Comparison of ENCODE assay signal across 1 cellular context in genomic region chr2:69223759-69224494, GRCh38.
TF ChIP-seq lines count a peak whose summit lies in the region.

No MANE protein-coding gene starts in this region.

TF ChIP-seq in HEK293, 187 proteins besides CTCF, POLR2A, EP300 and RAD21 (continued from another document and continues in another):
- TF ChIP-seq ZNF513 (tag by site-specific recombination; IDR thresholded peaks at IDR 0.05) (peak; percentile 38), BCL11A (tag by site-specific recombination; IDR thresholded peaks at IDR 0.05; ENCODE audit: low read depth) (peak; percentile 70; the same call in 1 of the 2 replicates), FEZF1 (tag by site-specific recombination; IDR thresholded peaks at IDR 0.05) (peak; percentile 97), KLF8 (tag by site-specific recombination; IDR thresholded peaks at IDR 0.05) (peak; percentile 67), SP7 (tag by site-specific recombination; IDR thresholded peaks at IDR 0.05) (peak; percentile 80), TRIM28 (IDR thresholded peaks at IDR 0.05; ENCODE audit: borderline replicate concordance, low read length) (peak; percentile 71; the same call in 1 of the 2 replicates), ZNF571 (tag by site-specific recombination; IDR thresholded peaks at IDR 0.05) (no peak), IKZF3 (tag by site-specific recombination; IDR thresholded peaks at IDR 0.05) (peak; percentile 60; the same call in 1 of the 2 replicates), PRDM10 (tag by site-specific recombination; IDR thresholded peaks at IDR 0.05) (peak; percentile 74), ELK4 (IDR thresholded peaks at IDR 0.05; ENCODE audit: borderline replicate concordance, low read depth, low read length) (no peak), ZNF580 (tag by site-specific recombination; IDR thresholded peaks at IDR 0.05) (peak; percentile 87), ZXDB (tag by site-specific recombination; IDR thresholded peaks at IDR 0.05) (peak; percentile 67), ZBTB20 (tag by site-specific recombination; IDR thresholded peaks at IDR 0.05) (peak; percentile 34; the same call in 1 of the 2 replicates), ZNF843 (tag by site-specific recombination; IDR thresholded peaks at IDR 0.05) (peak; percentile 93), INSM2 (tag by site-specific recombination; IDR thresholded peaks at IDR 0.05) (0 out of 2 replicates have a peak, but pooled peaks have one; percentile 51), ZBTB49 (tag by site-specific recombination; IDR thresholded peaks at IDR 0.05; ENCODE audit: low read depth) (no peak), ZNF530 (tag by site-specific recombination; IDR thresholded peaks at IDR 0.05; ENCODE audit: low read depth) (no peak), ZBTB10 (tag by site-specific recombination; IDR thresholded peaks at IDR 0.05) (no peak), ZNF366 (tag by site-specific recombination; conservative IDR thresholded peaks at IDR 0.05) (peak; percentile 72), TCF7L2 (IDR thresholded peaks at IDR 0.05; ENCODE audit: borderline replicate concordance, low read depth, low read length) (peak; percentile 86), ZNF133 (tag by site-specific recombination; IDR thresholded peaks at IDR 0.05) (no peak), ZNF629 (tag by site-specific recombination; IDR thresholded peaks at IDR 0.05) (peak; percentile 69), ZSCAN5A (tag by site-specific recombination; IDR thresholded peaks at IDR 0.05) (no peak), ZNF394 (tag by site-specific recombination; IDR thresholded peaks at IDR 0.05; ENCODE audit: borderline replicate concordance) (peak; percentile 55; the same call in 1 of the 2 replicates), ZNF600 (tag by site-specific recombination; IDR thresholded peaks at IDR 0.05) (peak; percentile 92), ZNF10 (tag by site-specific recombination; IDR thresholded peaks at IDR 0.05) (peak; percentile 60; the same call in 1 of the 2 replicates), RBAK (tag by site-specific recombination; IDR thresholded peaks at IDR 0.05) (no peak), ZNF658 (tag by site-specific recombination; IDR thresholded peaks at IDR 0.05) (no peak), ZBTB8A (tag by site-specific recombination; IDR thresholded peaks at IDR 0.05) (0 out of 2 replicates have a peak, but pooled peaks have one; percentile 16), ZSCAN23 (tag by site-specific recombination; IDR thresholded peaks at IDR 0.05) (peak; percentile 63; the same call in 1 of the 2 replicates), PATZ1 (tag by site-specific recombination; IDR thresholded peaks at IDR 0.05) (peak; percentile 41; the same call in 1 of the 2 replicates), ZIC2 (tag by site-specific recombination; IDR thresholded peaks at IDR 0.05) (peak; percentile 25; the same call in 1 of the 2 replicates), ZNF24 (tag by site-specific recombination; IDR thresholded peaks at IDR 0.05) (peak; percentile 94), ZFHX2 (tag by site-specific recombination; conservative IDR thresholded peaks at IDR 0.05) (peak; percentile 40), ZBTB17 (tag by site-specific recombination; IDR thresholded peaks at IDR 0.05) (peak; percentile 81), PRDM6 (tag by site-specific recombination; IDR thresholded peaks at IDR 0.05) (peak; percentile 96), ZSCAN18 (tag by site-specific recombination; IDR thresholded peaks at IDR 0.05) (no peak), ZEB2 (tag by site-specific recombination; IDR thresholded peaks at IDR 0.05) (peak; percentile 51; the same call in 1 of the 2 replicates)
